1 cellular context compared by ENCODE assay signal in genomic region chr1:147080013-147080661, GRCh38.
TF ChIP-seq lines count a peak whose summit lies in the region.

No MANE protein-coding gene starts in this region.

TF ChIP-seq in GM23338, 12 proteins besides CTCF, POLR2A, EP300 and RAD21 (continued from another document):
- TF ChIP-seq CREB1 (CRISPR knock-in tag; IDR thresholded peaks at IDR 0.05; ENCODE audit: low read depth) (no peak), EZH2phosphoT487 (IDR thresholded peaks at IDR 0.05; ENCODE audit: unreplicated experiment) (peak; percentile 87), ZNF114 (CRISPR knock-in tag; IDR thresholded peaks at IDR 0.05) (no peak), JUNB (IDR thresholded peaks at IDR 0.05; ENCODE audit: unreplicated experiment) (no peak), ZNF331 (CRISPR knock-in tag; IDR thresholded peaks at IDR 0.05; ENCODE audit: low read depth) (no peak), STAT1 (IDR thresholded peaks at IDR 0.05; ENCODE audit: unreplicated experiment) (no peak), EZH2 (IDR thresholded peaks at IDR 0.05; ENCODE audit: low read depth, unreplicated experiment) (peak; percentile 99), POLR2AphosphoS5 (IDR thresholded peaks at IDR 0.05; ENCODE audit: low read depth) (no peak)
